In the genomic region with DNA sequence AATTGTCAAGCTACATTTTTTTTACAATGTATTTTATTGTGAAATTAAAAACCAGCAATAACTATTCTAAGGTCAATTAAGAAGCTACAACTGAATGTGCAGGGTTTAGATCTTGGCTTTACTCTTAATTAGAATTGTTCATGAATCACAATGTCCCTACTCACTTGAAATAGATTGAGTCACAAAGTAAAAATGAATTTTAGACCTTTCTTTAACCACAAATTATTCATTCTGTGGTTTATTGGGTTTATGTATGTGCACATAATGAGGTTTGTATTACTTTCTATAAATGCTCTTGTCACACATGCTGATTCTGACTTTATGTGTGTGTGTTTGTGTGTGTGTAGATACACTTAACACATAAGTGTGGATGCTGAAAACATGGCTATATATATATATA, we compare ENCODE assay signal across 19 cellular contexts.
"Had no signal": no experiment of that assay in that cellular context is flagged by ENCODE, and none has a peak within 500 bp of the region (broad histone marks: within the 10 kb centered on the region; RNA-seq: fewer than 3 reads in every experiment).

No MANE protein-coding gene starts in this region.

- H3K36me3 ChIP-seq: ascending aorta, right atrium auricular region, thyroid gland had no signal

- H3K4me1 Mint-ChIP-seq: activated naive CD4-positive, alpha-beta T cell treated with anti-CD3 and anti-CD28 coated beads, Interleukin-2, amount 10 ng/mL, durations not matched to agents 7 days and 5 days; activated naive CD8-positive, alpha-beta T cell treated with anti-CD3 and anti-CD28 coated beads, Interleukin-2, amount 50 U/mL, for 24 hours; naive B cell; neural crest cell had no signal

- H3K9me3 ChIP-seq: ascending aorta, mucosa of descending colon, right atrium auricular region, thyroid gland had no signal

- DNase-seq: activated CD8-positive, alpha-beta memory T cell treated with anti-CD3 and anti-CD28 coated beads for 24 hours; activated CD8-positive, alpha-beta memory T cell treated with anti-CD3 and anti-CD28 coated beads, Interleukin-2, amount 50 U/mL, for 48 hours; activated effector memory CD4-positive, alpha-beta T cell treated with Interleukin-2 at 50 U/mL for 16 hours; activated naive CD4-positive, alpha-beta T cell treated with anti-CD3 and anti-CD28 coated beads, Interleukin-2, amount 10 ng/mL, durations not matched to agents 7 days and 5 days; activated naive CD8-positive, alpha-beta T cell treated with anti-CD3 and anti-CD28 coated beads, Interleukin-2, amount 50 U/mL, for 24 hours; activated T-cell treated with anti-CD3 and anti-CD28 coated beads, Interleukin-2, amount 50 U/mL, for 48 hours; caudate nucleus; effector memory CD8-positive, alpha-beta T cell; head of caudate nucleus; mesenchymal stem cell; mucosa of descending colon; naive B cell; stimulated activated CD4-positive, alpha-beta T cell treated with anti-CD3 and anti-CD28 coated beads, Interleukin-2, amount 100 ng/mL, for 24 hours; stimulated activated naive CD4-positive, alpha-beta T cell treated with Interleukin-2 at 50 U/mL for 16 hours; thyroid gland had no signal

- H3K27me3 ChIP-seq: ascending aorta, right atrium auricular region, thyroid gland had no signal

- H3K4me1 ChIP-seq: ascending aorta, right atrium auricular region, thyroid gland had no signal

- H3K27ac Mint-ChIP-seq: activated naive CD4-positive, alpha-beta T cell treated with anti-CD3 and anti-CD28 coated beads, Interleukin-2, amount 10 ng/mL, durations not matched to agents 7 days and 5 days; activated naive CD8-positive, alpha-beta T cell treated with anti-CD3 and anti-CD28 coated beads, Interleukin-2, amount 50 U/mL, for 24 hours; effector memory CD8-positive, alpha-beta T cell; naive B cell had no signal

- H3K4me3 ChIP-seq: ascending aorta, mucosa of descending colon, right atrium auricular region, thyroid gland had no signal

- H3K27ac ChIP-seq: ascending aorta, right atrium auricular region, thyroid gland had no signal

- H3K4me3 Mint-ChIP-seq: activated naive CD4-positive, alpha-beta T cell treated with anti-CD3 and anti-CD28 coated beads, Interleukin-2, amount 10 ng/mL, durations not matched to agents 7 days and 5 days; activated naive CD8-positive, alpha-beta T cell treated with anti-CD3 and anti-CD28 coated beads, Interleukin-2, amount 50 U/mL, for 24 hours; effector memory CD8-positive, alpha-beta T cell; naive B cell; neural crest cell had no signal

- H3K36me3 Mint-ChIP-seq: activated naive CD4-positive, alpha-beta T cell treated with anti-CD3 and anti-CD28 coated beads, Interleukin-2, amount 10 ng/mL, durations not matched to agents 7 days and 5 days; naive B cell had no signal

- H3K27me3 Mint-ChIP-seq: activated naive CD4-positive, alpha-beta T cell treated with anti-CD3 and anti-CD28 coated beads, Interleukin-2, amount 10 ng/mL, durations not matched to agents 7 days and 5 days; activated naive CD8-positive, alpha-beta T cell treated with anti-CD3 and anti-CD28 coated beads, Interleukin-2, amount 50 U/mL, for 24 hours; effector memory CD8-positive, alpha-beta T cell; naive B cell had no signal

- H3K9me3 Mint-ChIP-seq: activated naive CD4-positive, alpha-beta T cell treated with anti-CD3 and anti-CD28 coated beads, Interleukin-2, amount 10 ng/mL, durations not matched to agents 7 days and 5 days; activated naive CD8-positive, alpha-beta T cell treated with anti-CD3 and anti-CD28 coated beads, Interleukin-2, amount 50 U/mL, for 24 hours; naive B cell; neural crest cell had no signal

- FAIRE-seq: frontal cortex had no signal
